ENCODE assay signal across 1 cellular context in the genomic region with DNA sequence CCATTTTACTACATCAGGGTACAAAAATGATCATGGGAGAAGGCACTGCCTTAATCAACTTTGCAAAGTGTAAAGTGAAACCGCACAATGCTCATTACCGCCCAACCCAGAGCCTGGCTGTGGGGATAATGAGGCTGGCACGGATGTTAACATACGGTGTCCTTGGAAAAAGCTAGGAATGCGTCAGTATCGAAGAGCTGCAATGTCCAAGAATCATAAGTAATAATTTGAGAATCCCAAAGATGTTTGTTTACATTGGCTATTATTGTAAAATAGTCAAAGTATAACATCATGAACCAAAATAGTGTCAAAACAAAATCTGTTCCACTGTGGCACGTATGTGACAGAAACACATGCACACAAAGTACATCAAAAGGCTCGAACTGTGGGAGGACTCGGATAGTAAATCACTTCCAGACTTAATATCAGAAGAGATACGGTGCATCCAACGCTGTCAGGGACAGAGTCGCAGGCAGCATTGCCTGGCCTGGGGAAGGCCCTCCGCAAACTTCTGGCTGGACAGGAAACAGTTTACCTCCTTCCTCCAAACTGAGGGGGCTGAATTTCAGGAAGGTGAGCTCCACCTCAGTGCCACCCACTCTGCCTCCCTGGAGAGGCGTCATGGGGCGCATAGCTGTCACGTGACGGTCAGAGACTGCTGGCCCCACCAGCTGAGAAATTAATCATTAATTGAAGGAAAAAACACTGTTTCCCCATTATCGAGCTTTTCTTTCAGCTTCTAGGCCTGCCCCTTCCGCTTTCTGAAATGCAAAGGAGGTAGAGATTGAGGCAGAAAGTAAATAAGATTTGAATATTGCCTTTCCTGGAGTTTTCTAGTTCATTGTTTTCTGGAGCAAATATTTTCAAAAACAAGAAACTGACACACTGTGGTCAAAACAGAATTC.
A peak's percentile ranks its signal among the peaks of the same experiment; 100 is the strongest.
TF ChIP-seq lines count a peak whose summit lies in the region.

No MANE protein-coding gene starts in this region.

TF ChIP-seq in HepG2, 621 proteins besides CTCF, POLR2A, EP300 and RAD21 (continues in another document):
- TF ChIP-seq, protein P1, sequence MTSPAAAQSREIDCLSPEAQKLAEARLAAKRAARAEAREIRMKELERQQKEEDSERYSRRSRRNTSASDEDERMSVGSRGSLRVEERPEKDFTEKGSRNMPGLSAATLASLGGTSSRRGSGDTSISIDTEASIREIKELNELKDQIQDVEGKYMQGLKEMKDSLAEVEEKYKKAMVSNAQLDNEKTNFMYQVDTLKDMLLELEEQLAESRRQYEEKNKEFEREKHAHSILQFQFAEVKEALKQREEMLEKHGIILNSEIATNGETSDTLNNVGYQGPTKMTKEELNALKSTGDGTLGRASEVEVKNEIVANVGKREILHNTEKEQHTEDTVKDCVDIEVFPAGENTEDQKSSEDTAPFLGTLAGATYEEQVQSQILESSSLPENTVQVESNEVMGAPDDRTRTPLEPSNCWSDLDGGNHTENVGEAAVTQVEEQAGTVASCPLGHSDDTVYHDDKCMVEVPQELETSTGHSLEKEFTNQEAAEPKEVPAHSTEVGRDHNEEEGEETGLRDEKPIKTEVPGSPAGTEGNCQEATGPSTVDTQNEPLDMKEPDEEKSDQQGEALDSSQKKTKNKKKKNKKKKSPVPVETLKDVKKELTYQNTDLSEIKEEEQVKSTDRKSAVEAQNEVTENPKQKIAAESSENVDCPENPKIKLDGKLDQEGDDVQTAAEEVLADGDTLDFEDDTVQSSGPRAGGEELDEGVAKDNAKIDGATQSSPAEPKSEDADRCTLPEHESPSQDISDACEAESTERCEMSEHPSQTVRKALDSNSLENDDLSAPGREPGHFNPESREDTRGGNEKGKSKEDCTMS (CRISPR knock-in tag; conservative IDR thresholded peaks at IDR 0.05) = no peak
- TF ChIP-seq ZFP1 (CRISPR knock-in tag; IDR thresholded peaks at IDR 0.05) (no peak), CEBPG (CRISPR knock-in tag; IDR thresholded peaks at IDR 0.05) (peak; percentile 51; the same call in 1 of the 2 replicates), TGIF2 (CRISPR knock-in tag; IDR thresholded peaks at IDR 0.05) (peak; percentile 79), NR2F6 (IDR thresholded peaks at IDR 0.05) (peak; percentile 28; the same call in 1 of the 2 replicates), NR2F6 (CRISPR knock-in tag; IDR thresholded peaks at IDR 0.05) (no peak), MAFG (CRISPR knock-in tag; IDR thresholded peaks at IDR 0.05) (no peak), ZNF891 (CRISPR knock-in tag; IDR thresholded peaks at IDR 0.05) (no peak), ASH2L (IDR thresholded peaks at IDR 0.05; ENCODE audit: insufficient read length, low read depth, low read length) (peak; percentile 85), TBX2 (CRISPR knock-in tag; IDR thresholded peaks at IDR 0.05; ENCODE audit: borderline replicate concordance) (peak; percentile 86), ZSCAN9 (CRISPR knock-in tag; IDR thresholded peaks at IDR 0.05; ENCODE audit: borderline replicate concordance) (peak; percentile 83; the same call in 1 of the 2 replicates), HMG20B (CRISPR knock-in tag; conservative IDR thresholded peaks at IDR 0.05) (peak; percentile 73), ZNF883 (CRISPR knock-in tag; IDR thresholded peaks at IDR 0.05; ENCODE audit: not compliant biosample characterization) (peak; percentile 46), MYC (CRISPR knock-in tag; IDR thresholded peaks at IDR 0.05; ENCODE audit: borderline replicate concordance) (peak; percentile 73; the same call in 1 of the 2 replicates), ZZZ3 (CRISPR knock-in tag; IDR thresholded peaks at IDR 0.05; ENCODE audit: borderline replicate concordance) (peak; percentile 63), ZNF724P (CRISPR knock-in tag; IDR thresholded peaks at IDR 0.05; ENCODE audit: borderline replicate concordance) (peak; percentile 79; the same call in 1 of the 2 replicates), TEAD3 (CRISPR knock-in tag; optimal IDR thresholded peaks at IDR 0.05; ENCODE audit: borderline replicate concordance) (peak; percentile 65), ZFX (CRISPR knock-in tag; IDR thresholded peaks at IDR 0.05; ENCODE audit: low read depth) (peak; percentile 94), TOE1 (CRISPR knock-in tag; IDR thresholded peaks at IDR 0.05) (0 out of 2 replicates have a peak, but pooled peaks have one; percentile 89), SKI (IDR thresholded peaks at IDR 0.05; ENCODE audit: partially characterized antibody) (peak; percentile 53), ATF1 (CRISPR knock-in tag; IDR thresholded peaks at IDR 0.05) (peak; percentile 41; the same call in 1 of the 2 replicates), ELF1 (CRISPR knock-in tag; IDR thresholded peaks at IDR 0.05) (peak; percentile 79), ZBTB38 (CRISPR knock-in tag; IDR thresholded peaks at IDR 0.05) (peak; percentile 81), JUN (CRISPR knock-in tag; IDR thresholded peaks at IDR 0.05) (0 out of 2 replicates have a peak, but pooled peaks have one; percentile 60)
- TF ChIP-seq, protein P2, sequence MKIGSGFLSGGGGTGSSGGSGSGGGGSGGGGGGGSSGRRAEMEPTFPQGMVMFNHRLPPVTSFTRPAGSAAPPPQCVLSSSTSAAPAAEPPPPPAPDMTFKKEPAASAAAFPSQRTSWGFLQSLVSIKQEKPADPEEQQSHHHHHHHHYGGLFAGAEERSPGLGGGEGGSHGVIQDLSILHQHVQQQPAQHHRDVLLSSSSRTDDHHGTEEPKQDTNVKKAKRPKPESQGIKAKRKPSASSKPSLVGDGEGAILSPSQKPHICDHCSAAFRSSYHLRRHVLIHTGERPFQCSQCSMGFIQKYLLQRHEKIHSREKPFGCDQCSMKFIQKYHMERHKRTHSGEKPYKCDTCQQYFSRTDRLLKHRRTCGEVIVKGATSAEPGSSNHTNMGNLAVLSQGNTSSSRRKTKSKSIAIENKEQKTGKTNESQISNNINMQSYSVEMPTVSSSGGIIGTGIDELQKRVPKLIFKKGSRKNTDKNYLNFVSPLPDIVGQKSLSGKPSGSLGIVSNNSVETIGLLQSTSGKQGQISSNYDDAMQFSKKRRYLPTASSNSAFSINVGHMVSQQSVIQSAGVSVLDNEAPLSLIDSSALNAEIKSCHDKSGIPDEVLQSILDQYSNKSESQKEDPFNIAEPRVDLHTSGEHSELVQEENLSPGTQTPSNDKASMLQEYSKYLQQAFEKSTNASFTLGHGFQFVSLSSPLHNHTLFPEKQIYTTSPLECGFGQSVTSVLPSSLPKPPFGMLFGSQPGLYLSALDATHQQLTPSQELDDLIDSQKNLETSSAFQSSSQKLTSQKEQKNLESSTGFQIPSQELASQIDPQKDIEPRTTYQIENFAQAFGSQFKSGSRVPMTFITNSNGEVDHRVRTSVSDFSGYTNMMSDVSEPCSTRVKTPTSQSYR (CRISPR knock-in tag; IDR thresholded peaks at IDR 0.05; ENCODE audit: borderline replicate concordance) = peak; percentile 44; the same call in 1 of the 2 replicates
- TF ChIP-seq, protein P3, sequence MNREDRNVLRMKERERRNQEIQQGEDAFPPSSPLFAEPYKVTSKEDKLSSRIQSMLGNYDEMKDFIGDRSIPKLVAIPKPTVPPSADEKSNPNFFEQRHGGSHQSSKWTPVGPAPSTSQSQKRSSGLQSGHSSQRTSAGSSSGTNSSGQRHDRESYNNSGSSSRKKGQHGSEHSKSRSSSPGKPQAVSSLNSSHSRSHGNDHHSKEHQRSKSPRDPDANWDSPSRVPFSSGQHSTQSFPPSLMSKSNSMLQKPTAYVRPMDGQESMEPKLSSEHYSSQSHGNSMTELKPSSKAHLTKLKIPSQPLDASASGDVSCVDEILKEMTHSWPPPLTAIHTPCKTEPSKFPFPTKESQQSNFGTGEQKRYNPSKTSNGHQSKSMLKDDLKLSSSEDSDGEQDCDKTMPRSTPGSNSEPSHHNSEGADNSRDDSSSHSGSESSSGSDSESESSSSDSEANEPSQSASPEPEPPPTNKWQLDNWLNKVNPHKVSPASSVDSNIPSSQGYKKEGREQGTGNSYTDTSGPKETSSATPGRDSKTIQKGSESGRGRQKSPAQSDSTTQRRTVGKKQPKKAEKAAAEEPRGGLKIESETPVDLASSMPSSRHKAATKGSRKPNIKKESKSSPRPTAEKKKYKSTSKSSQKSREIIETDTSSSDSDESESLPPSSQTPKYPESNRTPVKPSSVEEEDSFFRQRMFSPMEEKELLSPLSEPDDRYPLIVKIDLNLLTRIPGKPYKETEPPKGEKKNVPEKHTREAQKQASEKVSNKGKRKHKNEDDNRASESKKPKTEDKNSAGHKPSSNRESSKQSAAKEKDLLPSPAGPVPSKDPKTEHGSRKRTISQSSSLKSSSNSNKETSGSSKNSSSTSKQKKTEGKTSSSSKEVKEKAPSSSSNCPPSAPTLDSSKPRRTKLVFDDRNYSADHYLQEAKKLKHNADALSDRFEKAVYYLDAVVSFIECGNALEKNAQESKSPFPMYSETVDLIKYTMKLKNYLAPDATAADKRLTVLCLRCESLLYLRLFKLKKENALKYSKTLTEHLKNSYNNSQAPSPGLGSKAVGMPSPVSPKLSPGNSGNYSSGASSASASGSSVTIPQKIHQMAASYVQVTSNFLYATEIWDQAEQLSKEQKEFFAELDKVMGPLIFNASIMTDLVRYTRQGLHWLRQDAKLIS (CRISPR knock-in tag; IDR thresholded peaks at IDR 0.05) = 0 out of 2 replicates have a peak, but pooled peaks have one; percentile 64
- TF ChIP-seq, protein P4, sequence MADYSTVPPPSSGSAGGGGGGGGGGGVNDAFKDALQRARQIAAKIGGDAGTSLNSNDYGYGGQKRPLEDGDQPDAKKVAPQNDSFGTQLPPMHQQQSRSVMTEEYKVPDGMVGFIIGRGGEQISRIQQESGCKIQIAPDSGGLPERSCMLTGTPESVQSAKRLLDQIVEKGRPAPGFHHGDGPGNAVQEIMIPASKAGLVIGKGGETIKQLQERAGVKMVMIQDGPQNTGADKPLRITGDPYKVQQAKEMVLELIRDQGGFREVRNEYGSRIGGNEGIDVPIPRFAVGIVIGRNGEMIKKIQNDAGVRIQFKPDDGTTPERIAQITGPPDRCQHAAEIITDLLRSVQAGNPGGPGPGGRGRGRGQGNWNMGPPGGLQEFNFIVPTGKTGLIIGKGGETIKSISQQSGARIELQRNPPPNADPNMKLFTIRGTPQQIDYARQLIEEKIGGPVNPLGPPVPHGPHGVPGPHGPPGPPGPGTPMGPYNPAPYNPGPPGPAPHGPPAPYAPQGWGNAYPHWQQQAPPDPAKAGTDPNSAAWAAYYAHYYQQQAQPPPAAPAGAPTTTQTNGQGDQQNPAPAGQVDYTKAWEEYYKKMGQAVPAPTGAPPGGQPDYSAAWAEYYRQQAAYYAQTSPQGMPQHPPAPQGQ (CRISPR knock-in tag; IDR thresholded peaks at IDR 0.05; ENCODE audit: borderline replicate concordance) = 0 out of 2 replicates have a peak, but pooled peaks have one; percentile 60
- TF ChIP-seq, protein P5, sequence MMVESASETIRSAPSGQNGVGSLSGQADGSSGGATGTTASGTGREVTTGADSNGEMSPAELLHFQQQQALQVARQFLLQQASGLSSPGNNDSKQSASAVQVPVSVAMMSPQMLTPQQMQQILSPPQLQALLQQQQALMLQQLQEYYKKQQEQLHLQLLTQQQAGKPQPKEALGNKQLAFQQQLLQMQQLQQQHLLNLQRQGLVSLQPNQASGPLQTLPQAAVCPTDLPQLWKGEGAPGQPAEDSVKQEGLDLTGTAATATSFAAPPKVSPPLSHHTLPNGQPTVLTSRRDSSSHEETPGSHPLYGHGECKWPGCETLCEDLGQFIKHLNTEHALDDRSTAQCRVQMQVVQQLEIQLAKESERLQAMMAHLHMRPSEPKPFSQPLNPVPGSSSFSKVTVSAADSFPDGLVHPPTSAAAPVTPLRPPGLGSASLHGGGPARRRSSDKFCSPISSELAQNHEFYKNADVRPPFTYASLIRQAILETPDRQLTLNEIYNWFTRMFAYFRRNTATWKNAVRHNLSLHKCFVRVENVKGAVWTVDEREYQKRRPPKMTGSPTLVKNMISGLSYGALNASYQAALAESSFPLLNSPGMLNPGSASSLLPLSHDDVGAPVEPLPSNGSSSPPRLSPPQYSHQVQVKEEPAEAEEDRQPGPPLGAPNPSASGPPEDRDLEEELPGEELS (CRISPR knock-in tag; IDR thresholded peaks at IDR 0.05) = peak; percentile 93
- TF ChIP-seq, protein P6, sequence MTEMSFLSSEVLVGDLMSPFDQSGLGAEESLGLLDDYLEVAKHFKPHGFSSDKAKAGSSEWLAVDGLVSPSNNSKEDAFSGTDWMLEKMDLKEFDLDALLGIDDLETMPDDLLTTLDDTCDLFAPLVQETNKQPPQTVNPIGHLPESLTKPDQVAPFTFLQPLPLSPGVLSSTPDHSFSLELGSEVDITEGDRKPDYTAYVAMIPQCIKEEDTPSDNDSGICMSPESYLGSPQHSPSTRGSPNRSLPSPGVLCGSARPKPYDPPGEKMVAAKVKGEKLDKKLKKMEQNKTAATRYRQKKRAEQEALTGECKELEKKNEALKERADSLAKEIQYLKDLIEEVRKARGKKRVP (CRISPR knock-in tag; IDR thresholded peaks at IDR 0.05) = peak in 1 of 2 experiments; percentile 30; a peak in 1 of 4 replicates
- TF ChIP-seq, protein P7, sequence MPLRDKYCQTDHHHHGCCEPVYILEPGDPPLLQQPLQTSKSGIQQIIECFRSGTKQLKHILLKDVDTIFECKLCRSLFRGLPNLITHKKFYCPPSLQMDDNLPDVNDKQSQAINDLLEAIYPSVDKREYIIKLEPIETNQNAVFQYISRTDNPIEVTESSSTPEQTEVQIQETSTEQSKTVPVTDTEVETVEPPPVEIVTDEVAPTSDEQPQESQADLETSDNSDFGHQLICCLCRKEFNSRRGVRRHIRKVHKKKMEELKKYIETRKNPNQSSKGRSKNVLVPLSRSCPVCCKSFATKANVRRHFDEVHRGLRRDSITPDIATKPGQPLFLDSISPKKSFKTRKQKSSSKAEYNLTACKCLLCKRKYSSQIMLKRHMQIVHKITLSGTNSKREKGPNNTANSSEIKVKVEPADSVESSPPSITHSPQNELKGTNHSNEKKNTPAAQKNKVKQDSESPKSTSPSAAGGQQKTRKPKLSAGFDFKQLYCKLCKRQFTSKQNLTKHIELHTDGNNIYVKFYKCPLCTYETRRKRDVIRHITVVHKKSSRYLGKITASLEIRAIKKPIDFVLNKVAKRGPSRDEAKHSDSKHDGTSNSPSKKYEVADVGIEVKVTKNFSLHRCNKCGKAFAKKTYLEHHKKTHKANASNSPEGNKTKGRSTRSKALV (CRISPR knock-in tag; IDR thresholded peaks at IDR 0.05) = peak; percentile 45; the same call in 1 of the 2 replicates
- TF ChIP-seq, protein P8, sequence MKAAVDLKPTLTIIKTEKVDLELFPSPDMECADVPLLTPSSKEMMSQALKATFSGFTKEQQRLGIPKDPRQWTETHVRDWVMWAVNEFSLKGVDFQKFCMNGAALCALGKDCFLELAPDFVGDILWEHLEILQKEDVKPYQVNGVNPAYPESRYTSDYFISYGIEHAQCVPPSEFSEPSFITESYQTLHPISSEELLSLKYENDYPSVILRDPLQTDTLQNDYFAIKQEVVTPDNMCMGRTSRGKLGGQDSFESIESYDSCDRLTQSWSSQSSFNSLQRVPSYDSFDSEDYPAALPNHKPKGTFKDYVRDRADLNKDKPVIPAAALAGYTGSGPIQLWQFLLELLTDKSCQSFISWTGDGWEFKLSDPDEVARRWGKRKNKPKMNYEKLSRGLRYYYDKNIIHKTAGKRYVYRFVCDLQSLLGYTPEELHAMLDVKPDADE (CRISPR knock-in tag; IDR thresholded peaks at IDR 0.05) = no peak
- TF ChIP-seq, protein P9, sequence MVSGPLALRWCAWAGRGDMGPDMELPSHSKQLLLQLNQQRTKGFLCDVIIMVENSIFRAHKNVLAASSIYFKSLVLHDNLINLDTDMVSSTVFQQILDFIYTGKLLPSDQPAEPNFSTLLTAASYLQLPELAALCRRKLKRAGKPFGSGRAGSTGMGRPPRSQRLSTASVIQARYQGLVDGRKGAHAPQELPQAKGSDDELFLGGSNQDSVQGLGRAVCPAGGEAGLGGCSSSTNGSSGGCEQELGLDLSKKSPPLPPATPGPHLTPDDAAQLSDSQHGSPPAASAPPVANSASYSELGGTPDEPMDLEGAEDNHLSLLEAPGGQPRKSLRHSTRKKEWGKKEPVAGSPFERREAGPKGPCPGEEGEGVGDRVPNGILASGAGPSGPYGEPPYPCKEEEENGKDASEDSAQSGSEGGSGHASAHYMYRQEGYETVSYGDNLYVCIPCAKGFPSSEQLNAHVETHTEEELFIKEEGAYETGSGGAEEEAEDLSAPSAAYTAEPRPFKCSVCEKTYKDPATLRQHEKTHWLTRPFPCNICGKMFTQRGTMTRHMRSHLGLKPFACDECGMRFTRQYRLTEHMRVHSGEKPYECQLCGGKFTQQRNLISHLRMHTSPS (CRISPR knock-in tag; IDR thresholded peaks at IDR 0.05; ENCODE audit: low read depth) = peak; percentile 86
